ENCODE assay signal across 6 cellular contexts in the genomic region with DNA sequence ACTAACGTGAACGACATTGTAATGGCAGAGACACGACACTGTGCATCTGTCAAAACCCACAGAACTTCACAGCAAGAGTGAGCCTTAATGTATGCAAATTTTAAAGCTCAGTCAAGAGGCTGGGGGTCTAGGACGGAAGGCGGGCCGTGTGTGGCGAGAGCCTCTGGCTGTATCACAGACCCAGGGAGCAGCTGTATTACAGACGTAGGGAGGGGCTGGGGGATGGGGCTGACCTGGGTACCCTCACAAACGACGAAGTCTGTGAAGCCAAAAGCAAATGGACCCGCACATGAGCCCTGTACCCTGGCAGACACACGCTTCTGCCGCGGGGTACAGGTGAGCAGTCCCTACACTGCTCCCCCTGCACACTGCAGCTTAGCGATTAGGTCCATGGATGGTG. TPM values are rescaled to one million over a fixed set of nuclear protein-coding genes. Genes with fewer than 3 reads are reported as not detected.
"Had no signal": no experiment of that assay in that cellular context is flagged by ENCODE, and none has a peak within 500 bp of the region (broad histone marks: within the 10 kb centered on the region; RNA-seq: fewer than 3 reads in every experiment).

No MANE protein-coding gene starts in this region.

RNA-seq across cellular contexts. Expression of gene TMEM179, which starts 57.2 kb away (rescaled TPM):
- total RNA-seq: activated CD8-positive, alpha-beta memory T cell treated with anti-CD3 and anti-CD28 coated beads for 36 hours; activated CD8-positive, alpha-beta T cell treated with anti-CD3 and anti-CD28 coated beads for 36 hours; activated naive CD8-positive, alpha-beta T cell treated with anti-CD3 and anti-CD28 coated beads for 36 hours; aorta; PC-9; Right ventricle myocardium inferior had no signal
- polyA plus RNA-seq: aorta had no signal
